Comparison of ENCODE assay signal across 1 cellular context in the genomic region with DNA sequence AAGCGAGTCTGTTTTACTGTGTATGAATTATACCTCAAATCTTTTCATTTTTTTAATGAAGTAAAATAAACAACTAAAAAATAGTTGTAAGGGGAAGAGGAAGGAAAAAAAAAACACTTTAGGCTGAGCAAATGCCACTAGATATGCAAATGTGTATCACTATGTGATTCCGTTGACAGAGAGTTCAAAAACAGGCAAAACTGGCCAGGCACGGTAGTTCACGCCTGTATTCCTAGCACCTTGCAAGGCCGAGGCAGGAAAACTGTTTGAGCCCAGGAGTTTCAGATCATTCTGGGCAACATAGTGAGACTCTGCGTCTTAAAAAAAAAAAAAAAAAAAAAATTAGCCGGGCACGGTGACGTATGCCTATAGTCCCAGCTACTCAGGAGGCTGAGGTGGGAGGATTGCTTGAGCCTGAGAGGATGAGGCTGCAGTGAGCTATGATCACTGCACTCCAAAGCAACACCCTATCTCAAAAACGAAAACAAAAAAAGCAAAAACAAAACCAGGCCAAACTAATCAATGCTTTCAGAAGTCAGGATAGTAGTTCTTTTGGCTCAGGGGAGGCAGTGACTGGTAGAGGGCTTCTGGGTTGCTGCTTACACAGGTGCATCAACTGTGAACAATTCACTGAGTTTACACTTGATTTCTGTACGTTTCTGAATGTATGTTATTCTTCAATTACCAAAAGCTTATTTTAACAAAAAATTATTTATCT.
TF ChIP-seq lines count a peak whose summit lies in the region.

No MANE protein-coding gene starts in this region.

TF ChIP-seq in HepG2, 621 proteins besides CTCF, POLR2A, EP300 and RAD21:
- TF ChIP-seq, protein P1, sequence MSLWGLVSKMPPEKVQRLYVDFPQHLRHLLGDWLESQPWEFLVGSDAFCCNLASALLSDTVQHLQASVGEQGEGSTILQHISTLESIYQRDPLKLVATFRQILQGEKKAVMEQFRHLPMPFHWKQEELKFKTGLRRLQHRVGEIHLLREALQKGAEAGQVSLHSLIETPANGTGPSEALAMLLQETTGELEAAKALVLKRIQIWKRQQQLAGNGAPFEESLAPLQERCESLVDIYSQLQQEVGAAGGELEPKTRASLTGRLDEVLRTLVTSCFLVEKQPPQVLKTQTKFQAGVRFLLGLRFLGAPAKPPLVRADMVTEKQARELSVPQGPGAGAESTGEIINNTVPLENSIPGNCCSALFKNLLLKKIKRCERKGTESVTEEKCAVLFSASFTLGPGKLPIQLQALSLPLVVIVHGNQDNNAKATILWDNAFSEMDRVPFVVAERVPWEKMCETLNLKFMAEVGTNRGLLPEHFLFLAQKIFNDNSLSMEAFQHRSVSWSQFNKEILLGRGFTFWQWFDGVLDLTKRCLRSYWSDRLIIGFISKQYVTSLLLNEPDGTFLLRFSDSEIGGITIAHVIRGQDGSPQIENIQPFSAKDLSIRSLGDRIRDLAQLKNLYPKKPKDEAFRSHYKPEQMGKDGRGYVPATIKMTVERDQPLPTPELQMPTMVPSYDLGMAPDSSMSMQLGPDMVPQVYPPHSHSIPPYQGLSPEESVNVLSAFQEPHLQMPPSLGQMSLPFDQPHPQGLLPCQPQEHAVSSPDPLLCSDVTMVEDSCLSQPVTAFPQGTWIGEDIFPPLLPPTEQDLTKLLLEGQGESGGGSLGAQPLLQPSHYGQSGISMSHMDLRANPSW (CRISPR knock-in tag; IDR thresholded peaks at IDR 0.05; ENCODE audit: borderline replicate concordance), result no peak
- TF ChIP-seq ELF1 (CRISPR knock-in tag; IDR thresholded peaks at IDR 0.05), result no peak
- TF ChIP-seq, protein P2, sequence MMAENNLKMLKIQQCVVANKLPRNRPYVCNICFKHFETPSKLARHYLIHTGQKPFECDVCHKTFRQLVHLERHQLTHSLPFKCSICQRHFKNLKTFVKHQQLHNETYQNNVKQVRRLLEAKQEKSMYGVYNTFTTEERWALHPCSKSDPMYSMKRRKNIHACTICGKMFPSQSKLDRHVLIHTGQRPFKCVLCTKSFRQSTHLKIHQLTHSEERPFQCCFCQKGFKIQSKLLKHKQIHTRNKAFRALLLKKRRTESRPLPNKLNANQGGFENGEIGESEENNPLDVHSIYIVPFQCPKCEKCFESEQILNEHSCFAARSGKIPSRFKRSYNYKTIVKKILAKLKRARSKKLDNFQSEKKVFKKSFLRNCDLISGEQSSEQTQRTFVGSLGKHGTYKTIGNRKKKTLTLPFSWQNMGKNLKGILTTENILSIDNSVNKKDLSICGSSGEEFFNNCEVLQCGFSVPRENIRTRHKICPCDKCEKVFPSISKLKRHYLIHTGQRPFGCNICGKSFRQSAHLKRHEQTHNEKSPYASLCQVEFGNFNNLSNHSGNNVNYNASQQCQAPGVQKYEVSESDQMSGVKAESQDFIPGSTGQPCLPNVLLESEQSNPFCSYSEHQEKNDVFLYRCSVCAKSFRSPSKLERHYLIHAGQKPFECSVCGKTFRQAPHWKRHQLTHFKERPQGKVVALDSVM (CRISPR knock-in tag; IDR thresholded peaks at IDR 0.05), result 0 out of 2 replicates have a peak, but pooled peaks have one; percentile 27
- no peak for TF ChIP-seq ZNF326 (CRISPR knock-in tag; IDR thresholded peaks at IDR 0.05; ENCODE audit: borderline replicate concordance)
